Comparison of ENCODE assay signal across 17 cellular contexts in the genomic region with DNA sequence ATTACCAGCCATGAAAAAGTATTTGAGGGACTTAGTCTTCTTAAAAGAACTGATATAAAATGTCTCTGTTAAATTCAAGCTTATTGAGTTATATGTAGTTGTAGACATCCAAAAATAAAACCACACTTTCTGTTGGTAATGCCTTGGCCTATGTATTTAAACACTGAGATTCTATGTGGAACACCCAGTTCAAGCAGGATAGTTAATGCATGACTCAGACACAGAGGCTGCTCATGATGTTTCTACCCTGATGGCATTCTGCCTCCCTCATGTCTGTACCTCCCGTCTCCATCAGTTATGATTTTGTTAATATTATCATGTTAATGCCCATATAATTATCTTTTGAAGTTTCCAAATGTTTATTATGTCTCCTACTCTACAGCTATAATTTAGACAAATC.
A peak's percentile ranks its signal among the peaks of the same experiment; 100 is the strongest.
DNase-seq lines count a peak whose midpoint lies in the region; ATAC-seq and TF ChIP-seq lines count a peak whose summit lies in the region.
"Had no signal": no experiment of that assay in that cellular context is flagged by ENCODE, and none has a peak within 500 bp of the region (broad histone marks: within the 10 kb centered on the region; RNA-seq: fewer than 3 reads in every experiment).

No MANE protein-coding gene starts in this region.

- in situ Hi-C loops in astrocyte of the spinal cord (cut with HindIII; ENCODE audit: low sequenced_read_pairs): no loop called here
- in situ Hi-C loops in G401 (cut with HindIII; ENCODE audit: low sequenced_read_pairs): no loop called here

- TF ChIP-seq CTCF in astrocyte of the spinal cord (IDR thresholded peaks at IDR 0.05; ENCODE audit: low read depth, low read length): no peak

- DNase-seq in HT1080 (ENCODE audit: low read depth) (peak; percentile 67), astrocyte of the spinal cord (ENCODE audit: low read depth, low spot score) (peak; percentile 69), glomerular visceral epithelial cell (ENCODE audit: extremely low spot score) (peak; percentile 23), GOT3 (lab: John Stamatoyannopoulos, UW) (no peak), germinal center (ENCODE audit: low spot score) (no peak), G401 (ENCODE audit: low spot score) (no peak)
- DNase-seq: activated CD4-positive, alpha-beta T cell treated with anti-CD3 and anti-CD28 coated beads, Interleukin-2, amount 50 U/mL, for 48 hours; aorta; CD4-positive, alpha-beta memory T cell; effector memory CD8-positive, alpha-beta T cell; heart left ventricle; left cardiac atrium; natural killer cell; NCI-H1092 treated with DMSO at 0.1 percent for 48 hours; retina; stimulated activated CD4-positive, alpha-beta T cell treated with anti-CD3 and anti-CD28 coated beads, Interleukin-2, amount 100 ng/mL, for 24 hours had no signal

- ATAC-seq in GM21360 (IDR thresholded peaks at IDR 0.05; ENCODE audit: unreplicated experiment): no peak
- ATAC-seq: effector memory CD8-positive, alpha-beta T cell; heart left ventricle; natural killer cell had no signal

- no peak overlapping the region for H3K4me3 ChIP-seq in astrocyte of the spinal cord (ENCODE audit: low read depth, low read length)
- H3K4me3 ChIP-seq: heart left ventricle had no signal

Comparison
In these comparisons a context has a peak if more than half of its experiments do, and no peak if none do; other contexts are left out.
1. DNase-seq: peak in HT1080 (single experiment), astrocyte of the spinal cord (single experiment) and glomerular visceral epithelial cell (single experiment); none in GOT3 (single experiment), germinal center (single experiment) and G401 (single experiment).